In genomic region chr2:176091329-176092258, GRCh38 we compare ENCODE assay signal across 15 cellular contexts. TPM values are rescaled to one million over a fixed set of nuclear protein-coding genes. Genes with fewer than 3 reads are reported as not detected.
DNase-seq lines count a peak whose midpoint lies in the region; ATAC-seq and TF ChIP-seq lines count a peak whose summit lies in the region.
"Had no signal": no experiment of that assay in that cellular context is flagged by ENCODE, and none has a peak within 500 bp of the region (broad histone marks: within the 10 kb centered on the region; RNA-seq: fewer than 3 reads in every experiment).

No MANE protein-coding gene starts in this region.

- no peak for TF ChIP-seq CTCF in glutamatergic neuron (IDR thresholded peaks at IDR 0.05; ENCODE audit: partially characterized antibody, unreplicated experiment)
- TF ChIP-seq CTCF in sigmoid colon (IDR thresholded peaks at IDR 0.05) = no peak

- 22 to 28% methylated on average over 31 of the region's 31 CpGs for WGBS in sigmoid colon, 2 donors

- peaks cover 18% of the 10 kb centered on the region for H3K4me1 Mint-ChIP-seq in activated T-cell treated with anti-CD3 and anti-CD28 coated beads, Interleukin-2, amount 50 U/mL, for 4 hours (ENCODE audit: low read depth)
- peaks cover 11% of the 10 kb centered on the region for H3K4me1 Mint-ChIP-seq in T-helper 17 cell
- peaks cover 1% of the 10 kb centered on the region for H3K4me1 Mint-ChIP-seq in glutamatergic neuron (ENCODE audit: low read depth, unreplicated experiment)

- H3K36me3 Mint-ChIP-seq in activated T-cell treated with anti-CD3 and anti-CD28 coated beads, Interleukin-2, amount 50 U/mL, for 4 hours (ENCODE audit: insufficient read depth) = no peaks in the 10 kb centered on the region
- H3K36me3 Mint-ChIP-seq in T-helper 17 cell (ENCODE audit: low read depth) (peaks cover 6% of the 10 kb centered on the region), glutamatergic neuron (ENCODE audit: unreplicated experiment) (peaks cover 4% of the 10 kb centered on the region)

- intact Hi-C loops in sigmoid colon (cut with DNase I) (loop anchor here (5.0 kb wide), 1 partner anchor 909 kb away; the partner anchor contains the start of gene ATP5MC3), left ventricle myocardium superior (cut with micrococcal nuclease) (no loop called here)

- peak overlapping the region in 3 of 4 donors; percentile 92 to 96 (median 94) for H3K27ac ChIP-seq in sigmoid colon
- H3K27ac ChIP-seq: left lung, pancreas had no signal

- TF ChIP-seq EP300 in sigmoid colon (IDR thresholded peaks at IDR 0.05) = no peak

- peak overlapping the region; percentile 66 to 70 (median 68) for H3K4me3 ChIP-seq in sigmoid colon
- H3K4me3 ChIP-seq: left lung had no signal

- peaks cover 0 to 53% (median 42%) of the 10 kb centered on the region in 4 donors for H3K4me1 ChIP-seq in sigmoid colon

- H3K4me3 Mint-ChIP-seq in activated T-cell treated with anti-CD3 and anti-CD28 coated beads, Interleukin-2, amount 50 U/mL, for 4 hours = peak overlapping the region; percentile 19
- H3K4me3 Mint-ChIP-seq in T-helper 17 cell (peak overlapping the region; percentile 59), glutamatergic neuron (ENCODE audit: unreplicated experiment) (peak overlapping the region; percentile 63)

- H3K9me3 ChIP-seq in T-helper 17 cell (ENCODE audit: control insufficient read depth, low read length, poor library complexity, severe bottlenecking) (peaks cover 7% of the 10 kb centered on the region), sigmoid colon (no peaks in the 10 kb centered on the region)
- H3K9me3 ChIP-seq: left lung, pancreas had no signal

- no peak for ATAC-seq in activated T-cell treated with anti-CD3 and anti-CD28 coated beads, Interleukin-2, amount 50 U/mL, for 4 hours
- ATAC-seq in T-helper 17 cell (no peak), left ventricle myocardium superior (no peak)
- ATAC-seq: left lung, pancreas had no signal

- H3K36me3 ChIP-seq in sigmoid colon = no peaks in the 10 kb centered on the region
- H3K36me3 ChIP-seq: left lung, pancreas had no signal

- H3K27me3 Mint-ChIP-seq in activated T-cell treated with anti-CD3 and anti-CD28 coated beads, Interleukin-2, amount 50 U/mL, for 4 hours (ENCODE audit: low read depth) = peaks cover 92% of the 10 kb centered on the region
- H3K27me3 Mint-ChIP-seq in T-helper 17 cell = peaks cover 85% of the 10 kb centered on the region
- peaks cover 44% of the 10 kb centered on the region for H3K27me3 Mint-ChIP-seq in glutamatergic neuron (ENCODE audit: unreplicated experiment)

- no peak for DNase-seq in activated T-cell treated with anti-CD3 and anti-CD28 coated beads, Interleukin-2, amount 50 U/mL, for 4 hours
- no peak for DNase-seq in activated T-cell treated with anti-CD3 and anti-CD28 coated beads, Interleukin-2, amount 50 U/mL, for 1 hour
- DNase-seq in T-helper 17 cell = no peak
- DNase-seq in glutamatergic neuron = no peak
- DNase-seq in sigmoid colon = no peak
- DNase-seq in NCI-H82 treated with DMSO at 0.1 percent for 48 hours (lab: John Stamatoyannopoulos, UW; ENCODE audit: unreplicated experiment) = no peak
- DNase-seq in left ventricle myocardium superior = no peak
- DNase-seq in activated CD4-positive, CD25-positive, alpha-beta regulatory T cell treated with anti-CD3 and anti-CD28 coated beads, Interleukin-2, amount 50 U/mL, for 72 hours = no peak
- DNase-seq: activated CD4-positive, alpha-beta T cell treated with anti-CD3 and anti-CD28 coated beads, Interleukin-2, amount 50 U/mL, for 48 hours; AML-193; NK-92 treated with Interleukin-12 subunit alpha and Interleukin-12 subunit beta, amount 100 ng/mL, for 24 hours; pancreas had no signal

- H3K9me3 Mint-ChIP-seq in activated T-cell treated with anti-CD3 and anti-CD28 coated beads, Interleukin-2, amount 50 U/mL, for 4 hours = peaks cover 9% of the 10 kb centered on the region
- H3K9me3 Mint-ChIP-seq in glutamatergic neuron (ENCODE audit: unreplicated experiment) = peaks cover 22% of the 10 kb centered on the region

- peak overlapping the region; percentile 66 for H3K27ac Mint-ChIP-seq in T-helper 17 cell
- H3K27ac Mint-ChIP-seq in glutamatergic neuron (ENCODE audit: unreplicated experiment) = no peak overlapping the region

- peaks cover 0 to 94% (median 21%) of the 10 kb centered on the region in 3 donors for H3K27me3 ChIP-seq in sigmoid colon

- TF ChIP-seq POLR2A in sigmoid colon (IDR thresholded peaks at IDR 0.05) = peak; percentile 6 to 13

RNA-seq across cellular contexts. Expression of gene HOXD13, which starts 0.9 kb away (rescaled TPM):
- total RNA-seq in activated T-cell treated with anti-CD3 and anti-CD28 coated beads, Interleukin-2, amount 50 U/mL, for 4 hours = not detected
- total RNA-seq in T-helper 17 cell (not detected), glutamatergic neuron (ENCODE audit: unreplicated experiment) (0.17 TPM), sigmoid colon (10 to 100 TPM; 18.7 to 48.9 (median 34.1) TPM), left ventricle myocardium superior (not detected)
- polyA plus RNA-seq in sigmoid colon = 1 to 10 TPM in 2 of 3 donors, not detected in 1; 2.3 to 2.4 TPM
- total RNA-seq: aorta, G401, left lung, pancreas had no signal
- polyA plus RNA-seq: aorta, pancreas had no signal

RNA-seq across cellular contexts. Expression of gene EVX2, which starts 7.8 kb away (rescaled TPM):
- not detected for total RNA-seq in activated T-cell treated with anti-CD3 and anti-CD28 coated beads, Interleukin-2, amount 50 U/mL, for 4 hours
- not detected for total RNA-seq in T-helper 17 cell
- 0.76 TPM for total RNA-seq in glutamatergic neuron (ENCODE audit: unreplicated experiment)
- 1 to 10 TPM; 1.2 to 4.6 (median 2.1) TPM for total RNA-seq in sigmoid colon
- polyA plus RNA-seq in sigmoid colon = under 1 TPM in 1 of 3 donors, not detected in 2; 0.07 TPM
- total RNA-seq in left ventricle myocardium superior = not detected
- total RNA-seq: aorta, G401, left lung, pancreas had no signal
- polyA plus RNA-seq: aorta had no signal

RNA-seq across cellular contexts. Expression of gene HOXD12, which starts 8.0 kb away (rescaled TPM):
- not detected for total RNA-seq in activated T-cell treated with anti-CD3 and anti-CD28 coated beads, Interleukin-2, amount 50 U/mL, for 4 hours
- total RNA-seq in T-helper 17 cell = not detected
- total RNA-seq in glutamatergic neuron (ENCODE audit: unreplicated experiment) = not detected
- 1 to 10 TPM in 3 of 4 donors, not detected in 1; 1.3 to 1.8 (median 1.7) TPM for total RNA-seq in sigmoid colon
- polyA plus RNA-seq in sigmoid colon = under 1 TPM in 1 of 3 donors, not detected in 2; 0.15 TPM
- total RNA-seq in left ventricle myocardium superior = not detected
- total RNA-seq: aorta, G401, left lung, pancreas had no signal
- polyA plus RNA-seq: aorta, pancreas had no signal

RNA-seq across cellular contexts. Expression of gene HOXD11, which starts 15.5 kb away (rescaled TPM):
- not detected for total RNA-seq in activated T-cell treated with anti-CD3 and anti-CD28 coated beads, Interleukin-2, amount 50 U/mL, for 4 hours
- total RNA-seq in T-helper 17 cell = not detected
- not detected for total RNA-seq in glutamatergic neuron (ENCODE audit: unreplicated experiment)
- 10 to 100 TPM; 18.3 to 39.3 (median 24.9) TPM for total RNA-seq in sigmoid colon
- 1 to 10 TPM in 2 of 3 donors, under 1 TPM in 1; 0.69 to 3.6 (median 2.1) TPM for polyA plus RNA-seq in sigmoid colon
- total RNA-seq in left ventricle myocardium superior = not detected
- total RNA-seq: G401, left lung, pancreas had no signal
- polyA plus RNA-seq: aorta, pancreas had no signal

RNA-seq across cellular contexts. Expression of gene HOXD10, which starts 25.0 kb away (rescaled TPM):
- total RNA-seq in activated T-cell treated with anti-CD3 and anti-CD28 coated beads, Interleukin-2, amount 50 U/mL, for 4 hours = not detected
- total RNA-seq in T-helper 17 cell = not detected
- total RNA-seq in glutamatergic neuron (ENCODE audit: unreplicated experiment) = not detected
- total RNA-seq in sigmoid colon = 10 to 100 TPM; 10.7 to 46.0 (median 17.9) TPM
- 1 to 10 TPM in 2 of 3 donors, under 1 TPM in 1; 0.23 to 2.4 (median 1.5) TPM for polyA plus RNA-seq in sigmoid colon
- not detected for total RNA-seq in left ventricle myocardium superior
- total RNA-seq: G401, pancreas had no signal
- polyA plus RNA-seq: aorta, pancreas had no signal

Comparison
In these comparisons a context has a peak if more than half of its experiments do, and no peak if none do; other contexts are left out.
1. RNA of gene HOXD13, which starts 0.9 kb away (total RNA-seq): 18.7 to 48.9 TPM in sigmoid colon; 0.17 TPM in glutamatergic neuron (single experiment), not detected in activated T-cell treated with anti-CD3 and anti-CD28 coated beads, Interleukin-2, amount 50 U/mL, for 4 hours, not detected in T-helper 17 cell and not detected in left ventricle myocardium superior (single experiment); every median in the first group is over 10 times any median in the second.
2. Peak in every context shown above with its lines, with median percentiles within 50 percentile points of each other: H3K4me3 Mint-ChIP-seq.